In genomic region chr6:44926556-44926955, GRCh38 we compare ENCODE assay signal across 18 cellular contexts.
DNase-seq lines count a peak whose midpoint lies in the region; ATAC-seq lines count a peak whose summit lies in the region.
"Had no signal": no experiment of that assay in that cellular context is flagged by ENCODE, and none has a peak within 500 bp of the region (broad histone marks: within the 10 kb centered on the region; RNA-seq: fewer than 3 reads in every experiment).

No MANE protein-coding gene starts in this region.

- no peak overlapping the region for H2BK5ac ChIP-seq in neuronal stem cell (ENCODE audit: low read length)

- no peak overlapping the region for H3K4ac ChIP-seq in neuronal stem cell (ENCODE audit: low read length)

- H2BK12ac ChIP-seq in neuronal stem cell (ENCODE audit: low read length): no peak overlapping the region

- peaks cover 6% of the 10 kb centered on the region for H3K36me3 Mint-ChIP-seq in activated T-helper 17 cell treated with anti-CD3 and anti-CD28 coated beads, Interleukin-2, amount 50 U/mL, for 72 hours (ENCODE audit: low read depth)

- H3K27me3 ChIP-seq in neuronal stem cell (ENCODE audit: control insufficient read depth in 3 of 3, insufficient read depth in 3 of 3, low read depth in 1 of 3, low read length in 3 of 3): no peaks in the 10 kb centered on the region

- H3K79me1 ChIP-seq in neuronal stem cell (ENCODE audit: low read depth, low read length): no peaks in the 10 kb centered on the region

- no peak overlapping the region for H3K4me3 Mint-ChIP-seq in activated T-helper 17 cell treated with anti-CD3 and anti-CD28 coated beads, Interleukin-2, amount 50 U/mL, for 72 hours
- H3K4me3 Mint-ChIP-seq: activated CD4-positive, alpha-beta T cell treated with anti-CD3 and anti-CD28 coated beads, Interleukin-2, amount 10 ng/mL, durations not matched to agents 7 days and 5 days; CD8-positive, alpha-beta T cell; immature natural killer cell; stimulated activated naive B cell treated with anti-CD40 and anti-IgM and Interleukin-4, amounts not matched to agents 10 μg/mL and 1 μg/mL and 100 μg/mL, for 72 hours had no signal

- no peak overlapping the region for H3K18ac ChIP-seq in neuronal stem cell (ENCODE audit: low read length)

- ATAC-seq in activated T-helper 17 cell treated with anti-CD3 and anti-CD28 coated beads, Interleukin-2, amount 50 U/mL, for 72 hours (replicated peaks): peak; percentile 30
- ATAC-seq in GM19395 (IDR thresholded peaks at IDR 0.05; ENCODE audit: unreplicated experiment): no peak
- ATAC-seq: CD8-positive, alpha-beta T cell; sciatic nerve; stimulated activated naive B cell treated with anti-CD40 and anti-IgM and Interleukin-4, amounts not matched to agents 10 μg/mL and 1 μg/mL and 100 μg/mL, for 72 hours had no signal

- no peak overlapping the region for H3K27ac ChIP-seq in neuronal stem cell (replicated peaks; ENCODE audit: low read length)
- H3K27ac ChIP-seq: ovary had no signal

- peaks cover 5% of the 10 kb centered on the region for H3K9me3 Mint-ChIP-seq in activated T-helper 17 cell treated with anti-CD3 and anti-CD28 coated beads, Interleukin-2, amount 50 U/mL, for 72 hours
- H3K9me3 Mint-ChIP-seq: CD8-positive, alpha-beta T cell; immature natural killer cell; stimulated activated naive B cell treated with anti-CD40 and anti-IgM and Interleukin-4, amounts not matched to agents 10 μg/mL and 1 μg/mL and 100 μg/mL, for 72 hours had no signal

- WGBS in neuronal stem cell (ENCODE audit: extremely low coverage in 2 of 2, insufficient read length in 2 of 2, insufficient replicate concordance in 1 of 2), 2 donors: no CpG with 5 or more reads among the region's 2 CpGs

- no peak overlapping the region for H4K91ac ChIP-seq in neuronal stem cell (ENCODE audit: low read depth, low read length, poor library complexity)

- peaks cover 29% of the 10 kb centered on the region for H3K4me1 Mint-ChIP-seq in activated T-helper 17 cell treated with anti-CD3 and anti-CD28 coated beads, Interleukin-2, amount 50 U/mL, for 72 hours
- H3K4me1 Mint-ChIP-seq: stimulated activated naive B cell treated with anti-CD40 and anti-IgM and Interleukin-4, amounts not matched to agents 10 μg/mL and 1 μg/mL and 100 μg/mL, for 72 hours had no signal

- H2AFZ ChIP-seq in neuronal stem cell (ENCODE audit: low read length): no peak overlapping the region

- no peak overlapping the region for H3K23ac ChIP-seq in neuronal stem cell (ENCODE audit: low read depth, low read length, poor library complexity)

- no peaks in the 10 kb centered on the region for H3K36me3 ChIP-seq in neuronal stem cell (replicated peaks in 1 of 2; ENCODE audit: control insufficient read depth in 2 of 2, insufficient read depth in 2 of 2, low read length in 2 of 2)
- H3K36me3 ChIP-seq: ovary had no signal

- H4K8ac ChIP-seq in neuronal stem cell (ENCODE audit: low read depth, low read length): no peak overlapping the region

- peaks cover 0 to 2% of the 10 kb centered on the region in 2 donors for H3K4me1 ChIP-seq in neuronal stem cell (ENCODE audit: control insufficient read depth in 2 of 2, insufficient read depth in 1 of 2, low read depth in 1 of 2, low read length in 2 of 2)

- no peak overlapping the region for H3K9ac ChIP-seq in neuronal stem cell (ENCODE audit: low read depth, low read length, poor library complexity)

- no peak overlapping the region for H3K4me3 ChIP-seq in neuronal stem cell (ENCODE audit: low read length in 2 of 2)
- H3K4me3 ChIP-seq: ovary had no signal

- no peak overlapping the region for H2AK5ac ChIP-seq in neuronal stem cell (ENCODE audit: low read depth, low read length)

- no peak overlapping the region for H2BK15ac ChIP-seq in neuronal stem cell (ENCODE audit: low read length)

- H3K9me3 ChIP-seq in neuronal stem cell (replicated peaks in 1 of 2; ENCODE audit: control insufficient read depth in 2 of 2, insufficient read depth in 1 of 2, low read depth in 1 of 2, low read length in 2 of 2): peaks cover 0 to 4% of the 10 kb centered on the region in 2 donors
- H3K9me3 ChIP-seq: ovary had no signal

- H3K4me2 ChIP-seq in neuronal stem cell (ENCODE audit: insufficient read depth, low read length, poor library complexity, severe bottlenecking): no peak overlapping the region

- DNase-seq in COLO829 (ENCODE audit: low spot score) (peak; percentile 56), HCEC 1CT (peak; percentile 8), globus pallidus (ENCODE audit: low spot score) (peak; percentile 6), neuronal stem cell (ENCODE audit: low spot score) (no peak)
- no peak for DNase-seq in stimulated activated CD4-positive, alpha-beta T cell treated with anti-CD3 and anti-CD28 coated beads, Interleukin-12 subunit alpha, Interleukin-12 subunit beta, amount 100 ng/mL, for 4 hours
- DNase-seq: activated CD4-positive, alpha-beta T cell treated with anti-CD3 and anti-CD28 coated beads, Interleukin-2, amount 10 ng/mL, durations not matched to agents 7 days and 5 days; activated CD8-positive, alpha-beta memory T cell treated with anti-CD3 and anti-CD28 coated beads, Interleukin-2, amount 50 U/mL, for 48 hours; CD8-positive, alpha-beta T cell; effector CD8-positive, alpha-beta T cell; immature natural killer cell; NCI-H1092 treated with DMSO at 0.1 percent for 48 hours; NCI-H2171; ovary; stimulated activated naive B cell treated with anti-CD40 and anti-IgM and Interleukin-4, amounts not matched to agents 10 μg/mL and 1 μg/mL and 100 μg/mL, for 72 hours; SW 1271 had no signal

- H3K27me3 Mint-ChIP-seq in activated T-helper 17 cell treated with anti-CD3 and anti-CD28 coated beads, Interleukin-2, amount 50 U/mL, for 72 hours: no peaks in the 10 kb centered on the region
- H3K27me3 Mint-ChIP-seq: activated CD4-positive, alpha-beta T cell treated with anti-CD3 and anti-CD28 coated beads, Interleukin-2, amount 10 ng/mL, durations not matched to agents 7 days and 5 days; stimulated activated naive B cell treated with anti-CD40 and anti-IgM and Interleukin-4, amounts not matched to agents 10 μg/mL and 1 μg/mL and 100 μg/mL, for 72 hours had no signal

- no peak overlapping the region for H3K27ac Mint-ChIP-seq in activated T-helper 17 cell treated with anti-CD3 and anti-CD28 coated beads, Interleukin-2, amount 50 U/mL, for 72 hours
- H3K27ac Mint-ChIP-seq: activated CD4-positive, alpha-beta T cell treated with anti-CD3 and anti-CD28 coated beads, Interleukin-2, amount 10 ng/mL, durations not matched to agents 7 days and 5 days; stimulated activated naive B cell treated with anti-CD40 and anti-IgM and Interleukin-4, amounts not matched to agents 10 μg/mL and 1 μg/mL and 100 μg/mL, for 72 hours had no signal

- no peak overlapping the region for H3K14ac ChIP-seq in neuronal stem cell (ENCODE audit: low read length)

- H2BK120ac ChIP-seq in neuronal stem cell (ENCODE audit: low read depth, low read length): no peak overlapping the region

Comparison
In these comparisons a context has a peak if more than half of its experiments do, and no peak if none do; other contexts are left out.
1. DNase-seq: peak in COLO829 (single experiment), HCEC 1CT (single experiment) and globus pallidus (single experiment); none in neuronal stem cell (single experiment) and stimulated activated CD4-positive, alpha-beta T cell treated with anti-CD3 and anti-CD28 coated beads, Interleukin-12 subunit alpha, Interleukin-12 subunit beta, amount 100 ng/mL, for 4 hours (single experiment).